ENCODE assay signal across 1 cellular context in the genomic region with DNA sequence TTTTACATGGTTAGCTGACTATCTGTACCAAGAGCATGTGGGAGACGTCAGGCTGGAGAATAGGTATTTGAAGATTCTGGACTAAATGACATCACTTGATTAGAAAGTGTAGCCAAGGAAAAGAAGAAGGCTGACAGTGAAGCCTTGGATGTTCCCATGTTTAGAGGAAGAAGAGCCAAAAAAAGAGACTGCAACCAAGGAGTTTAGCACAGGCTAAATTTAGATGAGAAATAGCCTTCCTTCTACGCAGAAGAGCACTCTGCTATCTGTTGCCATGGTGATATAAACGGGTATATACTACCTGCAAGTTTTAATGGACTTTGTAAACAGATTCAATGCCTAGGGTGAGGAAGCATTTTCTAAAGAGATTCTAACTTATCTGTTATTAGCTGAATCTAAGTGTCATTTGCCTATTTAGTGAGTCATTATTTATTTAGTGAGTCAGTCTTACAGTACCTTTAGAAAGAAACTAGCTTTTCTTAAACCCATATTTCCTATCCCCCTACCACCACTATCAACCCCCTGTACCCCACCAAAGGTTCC.
TF ChIP-seq lines count a peak whose summit lies in the region.

No MANE protein-coding gene starts in this region.

TF ChIP-seq in SK-N-SH treated with all-trans-retinoic acid at 6 μM for 48 hours, 23 proteins besides CTCF, POLR2A, EP300 and RAD21 (continued from another document):
- TF ChIP-seq, protein P1, sequence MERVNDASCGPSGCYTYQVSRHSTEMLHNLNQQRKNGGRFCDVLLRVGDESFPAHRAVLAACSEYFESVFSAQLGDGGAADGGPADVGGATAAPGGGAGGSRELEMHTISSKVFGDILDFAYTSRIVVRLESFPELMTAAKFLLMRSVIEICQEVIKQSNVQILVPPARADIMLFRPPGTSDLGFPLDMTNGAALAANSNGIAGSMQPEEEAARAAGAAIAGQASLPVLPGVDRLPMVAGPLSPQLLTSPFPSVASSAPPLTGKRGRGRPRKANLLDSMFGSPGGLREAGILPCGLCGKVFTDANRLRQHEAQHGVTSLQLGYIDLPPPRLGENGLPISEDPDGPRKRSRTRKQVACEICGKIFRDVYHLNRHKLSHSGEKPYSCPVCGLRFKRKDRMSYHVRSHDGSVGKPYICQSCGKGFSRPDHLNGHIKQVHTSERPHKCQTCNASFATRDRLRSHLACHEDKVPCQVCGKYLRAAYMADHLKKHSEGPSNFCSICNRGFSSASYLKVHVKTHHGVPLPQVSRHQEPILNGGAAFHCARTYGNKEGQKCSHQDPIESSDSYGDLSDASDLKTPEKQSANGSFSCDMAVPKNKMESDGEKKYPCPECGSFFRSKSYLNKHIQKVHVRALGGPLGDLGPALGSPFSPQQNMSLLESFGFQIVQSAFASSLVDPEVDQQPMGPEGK (CRISPR knock-in tag; IDR thresholded peaks at IDR 0.05; ENCODE audit: borderline replicate concordance), result no peak
- no peak for TF ChIP-seq ZNF565 (CRISPR knock-in tag; conservative IDR thresholded peaks at IDR 0.05; ENCODE audit: low read depth)
- TF ChIP-seq, protein P2, sequence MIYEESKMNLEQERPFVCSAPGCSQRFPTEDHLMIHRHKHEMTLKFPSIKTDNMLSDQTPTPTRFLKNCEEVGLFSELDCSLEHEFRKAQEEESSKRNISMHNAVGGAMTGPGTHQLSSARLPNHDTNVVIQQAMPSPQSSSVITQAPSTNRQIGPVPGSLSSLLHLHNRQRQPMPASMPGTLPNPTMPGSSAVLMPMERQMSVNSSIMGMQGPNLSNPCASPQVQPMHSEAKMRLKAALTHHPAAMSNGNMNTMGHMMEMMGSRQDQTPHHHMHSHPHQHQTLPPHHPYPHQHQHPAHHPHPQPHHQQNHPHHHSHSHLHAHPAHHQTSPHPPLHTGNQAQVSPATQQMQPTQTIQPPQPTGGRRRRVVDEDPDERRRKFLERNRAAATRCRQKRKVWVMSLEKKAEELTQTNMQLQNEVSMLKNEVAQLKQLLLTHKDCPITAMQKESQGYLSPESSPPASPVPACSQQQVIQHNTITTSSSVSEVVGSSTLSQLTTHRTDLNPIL (CRISPR knock-in tag; IDR thresholded peaks at IDR 0.05; ENCODE audit: low read depth), result no peak
- no peak for TF ChIP-seq GLIS3 (CRISPR knock-in tag; IDR thresholded peaks at IDR 0.05)
- no peak for TF ChIP-seq ISL1 (CRISPR knock-in tag; IDR thresholded peaks at IDR 0.05)
- no peak for TF ChIP-seq ZC3H10 (CRISPR knock-in tag; IDR thresholded peaks at IDR 0.05)
- no peak for TF ChIP-seq CSDC2 (CRISPR knock-in tag; IDR thresholded peaks at IDR 0.05)
- no peak for TF ChIP-seq ARNTL (CRISPR knock-in tag; IDR thresholded peaks at IDR 0.05; ENCODE audit: borderline replicate concordance, low read depth)
- TF ChIP-seq ESRRG (CRISPR knock-in tag; IDR thresholded peaks at IDR 0.05), result no peak
- TF ChIP-seq TCF4 (CRISPR knock-in tag; IDR thresholded peaks at IDR 0.05; ENCODE audit: borderline replicate concordance), result no peak
- TF ChIP-seq OSR1 (CRISPR knock-in tag; IDR thresholded peaks at IDR 0.05), result no peak
- no peak for TF ChIP-seq PPARA (CRISPR knock-in tag; IDR thresholded peaks at IDR 0.05; ENCODE audit: borderline replicate concordance)
- TF ChIP-seq, protein P3, sequence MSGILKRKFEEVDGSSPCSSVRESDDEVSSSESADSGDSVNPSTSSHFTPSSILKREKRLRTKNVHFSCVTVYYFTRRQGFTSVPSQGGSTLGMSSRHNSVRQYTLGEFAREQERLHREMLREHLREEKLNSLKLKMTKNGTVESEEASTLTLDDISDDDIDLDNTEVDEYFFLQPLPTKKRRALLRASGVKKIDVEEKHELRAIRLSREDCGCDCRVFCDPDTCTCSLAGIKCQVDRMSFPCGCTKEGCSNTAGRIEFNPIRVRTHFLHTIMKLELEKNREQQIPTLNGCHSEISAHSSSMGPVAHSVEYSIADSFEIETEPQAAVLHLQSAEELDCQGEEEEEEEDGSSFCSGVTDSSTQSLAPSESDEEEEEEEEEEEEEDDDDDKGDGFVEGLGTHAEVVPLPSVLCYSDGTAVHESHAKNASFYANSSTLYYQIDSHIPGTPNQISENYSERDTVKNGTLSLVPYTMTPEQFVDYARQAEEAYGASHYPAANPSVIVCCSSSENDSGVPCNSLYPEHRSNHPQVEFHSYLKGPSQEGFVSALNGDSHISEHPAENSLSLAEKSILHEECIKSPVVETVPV (CRISPR knock-in tag; IDR thresholded peaks at IDR 0.05), result no peak
